18 cellular contexts compared by ENCODE assay signal in the genomic region with DNA sequence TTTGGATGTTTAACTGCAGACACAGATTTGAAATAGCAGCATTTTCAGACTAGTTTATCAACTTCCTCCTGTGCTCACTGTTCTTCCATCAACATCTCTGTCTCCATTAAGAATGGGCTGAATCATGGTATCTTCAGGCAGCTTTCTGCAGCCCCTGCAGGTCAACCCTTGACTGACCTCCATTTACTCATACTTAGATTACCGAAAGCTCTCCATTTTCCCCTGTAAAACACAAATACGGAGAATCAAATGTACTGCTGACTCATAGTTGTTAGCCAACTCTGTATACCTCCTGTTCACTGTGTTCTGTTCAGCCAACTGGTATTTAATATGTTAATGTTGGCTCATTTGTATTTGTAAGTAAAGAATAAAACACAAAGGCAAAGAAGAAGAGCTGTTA.
DNase-seq lines count a peak whose midpoint lies in the region; ATAC-seq and TF ChIP-seq lines count a peak whose summit lies in the region.
"Had no signal": no experiment of that assay in that cellular context is flagged by ENCODE, and none has a peak within 500 bp of the region (broad histone marks: within the 10 kb centered on the region; RNA-seq: fewer than 3 reads in every experiment).

No MANE protein-coding gene starts in this region.

- no peak overlapping the region for H3K23ac ChIP-seq in mesenchymal stem cell (ENCODE audit: low read length in 2 of 2)

- H2AK5ac ChIP-seq in mesenchymal stem cell (ENCODE audit: low read length, severe bottlenecking), result no peak overlapping the region

- no peak overlapping the region for H3K4ac ChIP-seq in mesenchymal stem cell (ENCODE audit: low read depth in 1 of 2, low read length in 2 of 2)

- H4K8ac ChIP-seq in mesenchymal stem cell (ENCODE audit: low read length), result no peak overlapping the region

- H4K91ac ChIP-seq in mesenchymal stem cell (ENCODE audit: low read length), result no peak overlapping the region

- H3K4me3 ChIP-seq in GM23338, result no peak overlapping the region
- H3K4me3 ChIP-seq in mesenchymal stem cell (ENCODE audit: insufficient read depth in 1 of 2, low read depth in 1 of 2, low read length in 2 of 2), result no peak overlapping the region
- H3K4me3 ChIP-seq: body of pancreas, prostate gland had no signal

- H3K18ac ChIP-seq in mesenchymal stem cell (ENCODE audit: low read depth in 1 of 2, low read length in 2 of 2), result no peak overlapping the region

- peak; percentile 55 for ATAC-seq in GM23338
- ATAC-seq: body of pancreas had no signal

- no peak; a peak in 1 of 4 replicates for TF ChIP-seq CTCF in GM23338 (conservative IDR thresholded peaks at IDR 0.05; ENCODE audit: low read depth in 2 of 2)

- no peak overlapping the region for H3K4me3 Mint-ChIP-seq in GM23338
- H3K4me3 Mint-ChIP-seq: stimulated activated naive CD8-positive, alpha-beta T cell treated with anti-CD3 and anti-CD28 coated beads, Interleukin-15, Interleukin-2, amounts not matched to agents 100 ng/mL and 50 ng/mL, for 24 hours had no signal

- no peaks in the 10 kb centered on the region for H3F3A ChIP-seq in GM23338 (replicated peaks; ENCODE audit: low read depth)

- H2BK120ac ChIP-seq in mesenchymal stem cell (ENCODE audit: low read depth, low read length), result no peak overlapping the region

- H2AFZ ChIP-seq in GM23338 (peak overlapping the region; percentile 12; the same call in 1 of the 2 replicates), mesenchymal stem cell (ENCODE audit: low read depth, low read length) (no peak overlapping the region)

- H3K27ac ChIP-seq in GM23338 (ENCODE audit: low read depth), result no peak overlapping the region
- peak overlapping the region; percentile 35 for H3K27ac ChIP-seq in mesenchymal stem cell (ENCODE audit: low read length, poor library complexity, severe bottlenecking)
- H3K27ac ChIP-seq: body of pancreas, prostate gland had no signal

- H3K36me3 Mint-ChIP-seq in GM23338 (ENCODE audit: low read depth), result no peaks in the 10 kb centered on the region

- H3K27me3 ChIP-seq in GM23338 (ENCODE audit: insufficient read depth) (no peaks in the 10 kb centered on the region), mesenchymal stem cell (ENCODE audit: control insufficient read depth in 1 of 2, insufficient read depth in 1 of 2, low read length in 2 of 2) (no peaks in the 10 kb centered on the region)
- H3K27me3 ChIP-seq: BE2C, body of pancreas had no signal

- H3K9me2 ChIP-seq in GM23338 (ENCODE audit: insufficient read depth), result no peaks in the 10 kb centered on the region

- H3K27ac Mint-ChIP-seq in GM23338, result peak overlapping the region; percentile 92
- H3K27ac Mint-ChIP-seq: stimulated activated naive CD8-positive, alpha-beta T cell treated with anti-CD3 and anti-CD28 coated beads, Interleukin-15, Interleukin-2, amounts not matched to agents 100 ng/mL and 50 ng/mL, for 24 hours had no signal

- H2BK5ac ChIP-seq in mesenchymal stem cell (ENCODE audit: low read depth, low read length, poor library complexity, severe bottlenecking), result no peak overlapping the region

- H2BK12ac ChIP-seq in mesenchymal stem cell (ENCODE audit: low read length in 2 of 2), result no peak overlapping the region

- H3K36me3 ChIP-seq in GM23338 (ENCODE audit: insufficient read depth), result no peaks in the 10 kb centered on the region
- no peaks in the 10 kb centered on the region for H3K36me3 ChIP-seq in mesenchymal stem cell (ENCODE audit: control insufficient read depth in 1 of 2, insufficient read depth in 2 of 2, low read depth in 1 of 2, low read length in 2 of 2)
- H3K36me3 ChIP-seq: BE2C, prostate gland had no signal

- peaks cover 16% of the 10 kb centered on the region for H3K4me1 Mint-ChIP-seq in GM23338

- no peaks in the 10 kb centered on the region for H4K20me1 ChIP-seq in GM23338 (replicated peaks; ENCODE audit: insufficient read depth)

- H3K9me3 ChIP-seq in mesenchymal stem cell (ENCODE audit: control insufficient read depth, low read length), result no peaks in the 10 kb centered on the region
- H3K9me3 ChIP-seq: BE2C, body of pancreas, prostate gland had no signal

- H3K9me3 Mint-ChIP-seq in GM23338, result no peaks in the 10 kb centered on the region
- H3K9me3 Mint-ChIP-seq: stimulated activated naive CD8-positive, alpha-beta T cell treated with anti-CD3 and anti-CD28 coated beads, Interleukin-15, Interleukin-2, amounts not matched to agents 100 ng/mL and 50 ng/mL, for 24 hours had no signal

- H3K4me2 ChIP-seq in GM23338, result peak overlapping the region; percentile 27; the same call in 1 of the 2 replicates
- no peak overlapping the region for H3K4me2 ChIP-seq in mesenchymal stem cell (ENCODE audit: low read length, poor library complexity, severe bottlenecking)

- H3K79me2 ChIP-seq in GM23338 (replicated peaks; ENCODE audit: insufficient read depth), result no peaks in the 10 kb centered on the region

- no peaks in the 10 kb centered on the region for H3K79me1 ChIP-seq in mesenchymal stem cell (replicated peaks; ENCODE audit: low read length, poor library complexity, severe bottlenecking)

- DNase-seq in GM23338 (ENCODE audit: low spot score) (peak; percentile 41), NOMO-1 (lab: John Stamatoyannopoulos, UW; ENCODE audit: unreplicated experiment in 2 of 2) (peak; percentile 1 to 48), brain pericyte (ENCODE audit: low read depth, low spot score) (peak; percentile 0), mesenchymal stem cell (peak; percentile 61), kidney tubule cell (ENCODE audit: low spot score) (no peak), NCI-H2196 (lab: John Stamatoyannopoulos, UW; ENCODE audit: unreplicated experiment) (no peak), NCI-H2107 (lab: John Stamatoyannopoulos, UW) (no peak)
- DNase-seq in activated CD4-positive, alpha-beta T cell treated with anti-CD3 and anti-CD28 coated beads for 48 hours, result no peak
- DNase-seq: activated CD4-positive, CD25-positive, alpha-beta regulatory T cell treated with anti-CD3 and anti-CD28 coated beads, Interleukin-2, amount 50 U/mL, for 72 hours; activated T-cell treated with anti-CD3 and anti-CD28 coated beads, Interleukin-2, amount 50 U/mL, for 1 hour; BE2C; body of pancreas; DMS79 treated with DMSO at 0.1 percent for 48 hours; midbrain; NCI-H146; NCI-H774 had no signal

- no peak overlapping the region for H3K9ac ChIP-seq in mesenchymal stem cell (ENCODE audit: low read length)

- no peak overlapping the region for H2BK15ac ChIP-seq in mesenchymal stem cell (ENCODE audit: low read depth, poor library complexity, severe bottlenecking)

- WGBS in mesenchymal stem cell, result 0% methylated on average over 2 of the region's 2 CpGs

- H3K27me3 Mint-ChIP-seq in GM23338 (ENCODE audit: insufficient read depth, low read depth, poor library complexity), result peaks cover 2% of the 10 kb centered on the region
- H3K27me3 Mint-ChIP-seq: stimulated activated naive CD8-positive, alpha-beta T cell treated with anti-CD3 and anti-CD28 coated beads, Interleukin-15, Interleukin-2, amounts not matched to agents 100 ng/mL and 50 ng/mL, for 24 hours had no signal

- H3K4me1 ChIP-seq in GM23338 (ENCODE audit: insufficient read depth) (peaks cover 9% of the 10 kb centered on the region), mesenchymal stem cell (ENCODE audit: control insufficient read depth, insufficient read depth, low read depth, low read length) (no peaks in the 10 kb centered on the region)
- H3K4me1 ChIP-seq: body of pancreas, prostate gland had no signal

- no peak overlapping the region for H3K14ac ChIP-seq in mesenchymal stem cell (ENCODE audit: low read length in 2 of 2)

Comparison
In these comparisons a context has a peak if more than half of its experiments do, and no peak if none do; other contexts are left out.
1. DNase-seq: peak in GM23338 (single experiment), NOMO-1 (2 of 2), brain pericyte (single experiment) and mesenchymal stem cell (single experiment); none in activated CD4-positive, alpha-beta T cell treated with anti-CD3 and anti-CD28 coated beads for 48 hours (single experiment), kidney tubule cell (single experiment), NCI-H2196 (single experiment) and NCI-H2107 (single experiment).